In the genomic region with DNA sequence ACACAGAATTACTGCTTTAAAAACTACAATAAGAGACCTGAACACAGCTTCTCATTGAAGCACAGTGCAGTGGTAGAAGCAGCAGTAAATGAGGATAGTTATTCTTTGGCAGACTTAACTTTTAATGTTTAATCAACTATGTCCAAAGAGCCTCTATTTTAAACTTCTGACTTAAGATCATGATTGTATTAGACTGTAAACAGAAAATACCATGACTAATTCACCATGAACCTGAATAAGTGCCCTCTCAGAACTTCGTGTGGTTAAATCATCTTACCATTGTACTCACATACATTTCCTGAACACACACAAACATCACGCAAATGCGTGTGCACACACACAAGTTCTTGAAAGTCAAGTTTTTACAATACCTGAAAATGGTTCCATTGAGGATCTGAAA, we compare ENCODE assay signal across 11 cellular contexts. TPM values are rescaled to one million over a fixed set of nuclear protein-coding genes. Genes with fewer than 3 reads are reported as not detected.
DNase-seq lines count a peak whose midpoint lies in the region; ATAC-seq and TF ChIP-seq lines count a peak whose summit lies in the region.
"Had no signal": no experiment of that assay in that cellular context is flagged by ENCODE, and none has a peak within 500 bp of the region (broad histone marks: within the 10 kb centered on the region; RNA-seq: fewer than 3 reads in every experiment).

No MANE protein-coding gene starts in this region.

- peaks cover 24 to 34% of the 10 kb centered on the region in 2 donors for H3K4me1 Mint-ChIP-seq in natural killer cell treated with Interleukin-12 subunit alpha and Interleukin-12 subunit beta and Interleukin-15 and Interleukin-18, amount 100 ng/mL, for 72 hours (ENCODE audit: low read depth in 2 of 2)
- peaks cover 4 to 33% (median 12%) of the 10 kb centered on the region in 7 donors for H3K4me1 Mint-ChIP-seq in naive thymus-derived CD4-positive, alpha-beta T cell
- peaks cover 30% of the 10 kb centered on the region for H3K4me1 Mint-ChIP-seq in activated naive CD4-positive, alpha-beta T cell treated with anti-CD3 and anti-CD28 coated beads for 36 hours (ENCODE audit: low read depth)

- POLR2A ChIA-PET in naive thymus-derived CD4-positive, alpha-beta T cell (lab: Charles Lee): interaction anchor here (0.7 kb wide), 1 partner anchor 465 kb away, joined by 3 read pairs; no protein-coding TSS in a partner anchor

- in situ Hi-C loops in GM13976 (cut with MboI; ENCODE audit: low sequenced_read_pairs, unreplicated experiment): no loop called here

- H3K9me3 Mint-ChIP-seq in natural killer cell treated with Interleukin-12 subunit alpha and Interleukin-12 subunit beta and Interleukin-15 and Interleukin-18, amount 100 ng/mL, for 72 hours: no peaks in the 10 kb centered on the region
- no peaks in the 10 kb centered on the region for H3K9me3 Mint-ChIP-seq in naive thymus-derived CD4-positive, alpha-beta T cell
- H3K9me3 Mint-ChIP-seq in activated naive CD4-positive, alpha-beta T cell treated with anti-CD3 and anti-CD28 coated beads for 36 hours: no peaks in the 10 kb centered on the region

- no peak overlapping the region for H3K4me3 ChIP-seq in naive thymus-derived CD4-positive, alpha-beta T cell (ENCODE audit: low read length)

- DNase-seq in astrocyte of the hippocampus (ENCODE audit: low read depth, low spot score) (peak; percentile 41), GM13976 (ENCODE audit: low spot score) (no peak)
- no peak for DNase-seq in natural killer cell treated with Interleukin-12 subunit alpha and Interleukin-12 subunit beta and Interleukin-15 and Interleukin-18, amount 100 ng/mL, for 72 hours (ENCODE audit: low spot score)
- DNase-seq in naive thymus-derived CD4-positive, alpha-beta T cell: no peak
- DNase-seq in activated naive CD4-positive, alpha-beta T cell treated with anti-CD3 and anti-CD28 coated beads for 36 hours: no peak
- DNase-seq: islet precursor cell, NCI-H2171 had no signal

- no peaks in the 10 kb centered on the region for H3K27me3 ChIP-seq in naive thymus-derived CD4-positive, alpha-beta T cell (ENCODE audit: control insufficient read depth in 2 of 2, insufficient read depth in 2 of 2, low read length in 2 of 2)

- no peaks in the 10 kb centered on the region for H3K27me3 Mint-ChIP-seq in natural killer cell treated with Interleukin-12 subunit alpha and Interleukin-12 subunit beta and Interleukin-15 and Interleukin-18, amount 100 ng/mL, for 72 hours
- no peaks in the 10 kb centered on the region for H3K27me3 Mint-ChIP-seq in naive thymus-derived CD4-positive, alpha-beta T cell
- no peaks in the 10 kb centered on the region for H3K27me3 Mint-ChIP-seq in activated naive CD4-positive, alpha-beta T cell treated with anti-CD3 and anti-CD28 coated beads for 36 hours (ENCODE audit: low read depth)

- CTCF ChIA-PET in naive thymus-derived CD4-positive, alpha-beta T cell (lab: Charles Lee): no interaction called here
- CTCF ChIA-PET in activated naive CD4-positive, alpha-beta T cell treated with anti-CD3 and anti-CD28 coated beads for 36 hours (lab: Charles Lee): no interaction called here

- no peaks in the 10 kb centered on the region for H3K4me1 ChIP-seq in naive thymus-derived CD4-positive, alpha-beta T cell (ENCODE audit: control insufficient read depth in 2 of 2, insufficient read depth in 2 of 2, low read length in 2 of 2)

- peak overlapping the region; percentile 32 for H3K4me3 Mint-ChIP-seq in natural killer cell treated with Interleukin-12 subunit alpha and Interleukin-12 subunit beta and Interleukin-15 and Interleukin-18, amount 100 ng/mL, for 72 hours
- peak overlapping the region in 1 of 10 donors; percentile 54 for H3K4me3 Mint-ChIP-seq in naive thymus-derived CD4-positive, alpha-beta T cell
- H3K4me3 Mint-ChIP-seq in activated naive CD4-positive, alpha-beta T cell treated with anti-CD3 and anti-CD28 coated beads for 36 hours: no peak overlapping the region

- TF ChIP-seq CTCF in GM13976 (IDR thresholded peaks at IDR 0.05; ENCODE audit: borderline replicate concordance, control extremely low read depth, extremely low read depth, insufficient read depth, missing control alignments): no peak

- no peaks in the 10 kb centered on the region for H3K9me3 ChIP-seq in naive thymus-derived CD4-positive, alpha-beta T cell (ENCODE audit: control insufficient read depth in 2 of 3, low read length in 3 of 3)

- peak; percentile 59 for ATAC-seq in GM18508 (IDR thresholded peaks at IDR 0.05; ENCODE audit: insufficient read depth, unreplicated experiment)
- ATAC-seq in HG02678 (IDR thresholded peaks at IDR 0.05; ENCODE audit: unreplicated experiment): peak; percentile 48
- no peak for ATAC-seq in natural killer cell treated with Interleukin-12 subunit alpha and Interleukin-12 subunit beta and Interleukin-15 and Interleukin-18, amount 100 ng/mL, for 72 hours
- ATAC-seq in naive thymus-derived CD4-positive, alpha-beta T cell: no peak

- peaks cover 16% of the 10 kb centered on the region for H3K36me3 Mint-ChIP-seq in natural killer cell treated with Interleukin-12 subunit alpha and Interleukin-12 subunit beta and Interleukin-15 and Interleukin-18, amount 100 ng/mL, for 72 hours
- H3K36me3 Mint-ChIP-seq in naive thymus-derived CD4-positive, alpha-beta T cell: peaks cover 0 to 37% (median 20%) of the 10 kb centered on the region in 5 donors
- peaks cover 42% of the 10 kb centered on the region for H3K36me3 Mint-ChIP-seq in activated naive CD4-positive, alpha-beta T cell treated with anti-CD3 and anti-CD28 coated beads for 36 hours (ENCODE audit: low read depth)

- intact Hi-C loops in naive thymus-derived CD4-positive, alpha-beta T cell (cut with micrococcal nuclease): no loop called here
- intact Hi-C loops in activated naive CD4-positive, alpha-beta T cell treated with anti-CD3 and anti-CD28 coated beads for 36 hours (cut with micrococcal nuclease): no loop called here

- no peak overlapping the region for H3K27ac ChIP-seq in naive thymus-derived CD4-positive, alpha-beta T cell (ENCODE audit: low read depth, low read length)
- H3K27ac ChIP-seq: HL-60, VCaP had no signal

- H3K36me3 ChIP-seq in naive thymus-derived CD4-positive, alpha-beta T cell (ENCODE audit: control insufficient read depth in 2 of 3, insufficient read depth in 3 of 3, low read length in 3 of 3): peaks cover 0 to 13% (median 0%) of the 10 kb centered on the region in 3 experiments

- H3K27ac Mint-ChIP-seq in natural killer cell treated with Interleukin-12 subunit alpha and Interleukin-12 subunit beta and Interleukin-15 and Interleukin-18, amount 100 ng/mL, for 72 hours: peak overlapping the region; percentile 45
- H3K27ac Mint-ChIP-seq in naive thymus-derived CD4-positive, alpha-beta T cell: peak overlapping the region in 3 of 9 donors; percentile 58 to 81 (median 70)
- H3K27ac Mint-ChIP-seq in activated naive CD4-positive, alpha-beta T cell treated with anti-CD3 and anti-CD28 coated beads for 36 hours: no peak overlapping the region

RNA-seq across cellular contexts. Expression of a gene that starts 13.9 kb away (rescaled TPM):
- 10 to 100 TPM; 16.8 to 42.7 TPM for total RNA-seq in natural killer cell treated with Interleukin-12 subunit alpha and Interleukin-12 subunit beta and Interleukin-15 and Interleukin-18, amount 100 ng/mL, for 72 hours
- total RNA-seq in naive thymus-derived CD4-positive, alpha-beta T cell: 10 to 100 TPM in 3 of 5 experiments, 1 to 10 TPM in 2; 6.2 to 26.3 (median 17.0) TPM
- 1 to 10 TPM; 3.5 to 8.4 TPM for polyA plus RNA-seq in naive thymus-derived CD4-positive, alpha-beta T cell
- total RNA-seq in activated naive CD4-positive, alpha-beta T cell treated with anti-CD3 and anti-CD28 coated beads for 36 hours: 10 to 100 TPM; 55.1 to 62.0 TPM

Comparison
In these comparisons a context has a peak if more than half of its experiments do, and no peak if none do; other contexts are left out.
1. ATAC-seq: peak in GM18508 (single experiment) and HG02678 (single experiment); none in natural killer cell treated with Interleukin-12 subunit alpha and Interleukin-12 subunit beta and Interleukin-15 and Interleukin-18, amount 100 ng/mL, for 72 hours (0 of 2) and naive thymus-derived CD4-positive, alpha-beta T cell (single experiment).